Comparison of ENCODE assay signal across 9 cellular contexts in the genomic region with DNA sequence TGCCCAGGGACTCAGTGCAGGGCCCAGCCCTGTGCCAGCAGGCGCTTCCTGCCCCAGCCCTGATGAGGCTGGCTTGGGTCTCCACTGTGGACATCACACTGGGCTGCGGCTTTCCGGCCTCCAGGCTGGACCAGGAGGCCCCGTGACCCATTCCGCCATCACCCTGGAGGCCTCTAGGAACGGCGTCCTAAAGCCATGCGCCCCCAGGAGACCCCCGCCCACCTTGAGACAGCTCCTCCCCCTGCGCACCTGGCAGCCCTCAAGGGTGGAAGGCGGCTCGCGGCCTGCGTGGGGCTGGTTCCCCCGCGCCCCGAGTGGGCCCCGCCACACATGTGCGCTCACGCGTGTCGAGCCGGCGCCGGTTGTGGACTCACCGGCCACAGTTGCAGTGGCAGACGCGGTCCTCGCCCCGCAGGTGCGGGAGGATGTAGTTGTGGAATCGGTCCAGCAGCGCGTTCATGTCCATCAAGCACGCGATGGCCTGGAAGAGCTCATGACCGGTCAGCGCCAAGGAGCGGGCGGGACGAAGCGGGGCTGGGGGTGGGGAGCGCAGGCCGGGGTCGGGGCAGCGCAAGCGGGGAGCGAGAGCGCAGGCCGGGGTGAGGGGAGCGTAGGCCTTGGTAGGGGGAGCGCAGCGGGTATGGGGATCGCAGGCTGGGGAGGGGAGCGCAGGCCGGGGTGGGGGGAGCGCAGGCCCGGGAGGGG. TPM values are rescaled to one million over a fixed set of nuclear protein-coding genes. Genes with fewer than 3 reads are reported as not detected.
DNase-seq lines count a peak whose midpoint lies in the region; ATAC-seq and TF ChIP-seq lines count a peak whose summit lies in the region.
"Had no signal": no experiment of that assay in that cellular context is flagged by ENCODE, and none has a peak within 500 bp of the region (broad histone marks: within the 10 kb centered on the region; RNA-seq: fewer than 3 reads in every experiment).

No MANE protein-coding gene starts in this region.

- no peak overlapping the region for H3K27ac Mint-ChIP-seq in activated CD4-positive, alpha-beta memory T cell treated with anti-CD3 and anti-CD28 coated beads for 36 hours
- no peak overlapping the region for H3K27ac Mint-ChIP-seq in activated CD4-positive, alpha-beta memory T cell treated with anti-CD3 and anti-CD28 coated beads, Interleukin-2, amount 10 ng/mL, durations not matched to agents 7 days and 5 days
- no peak overlapping the region for H3K27ac Mint-ChIP-seq in central memory CD8-positive, alpha-beta T cell (ENCODE audit: low read depth)

- POLR2A ChIA-PET in activated CD4-positive, alpha-beta memory T cell treated with anti-CD3 and anti-CD28 coated beads for 36 hours (lab: Charles Lee), result no interaction called here
- POLR2A ChIA-PET in activated CD4-positive, alpha-beta memory T cell treated with anti-CD3 and anti-CD28 coated beads, Interleukin-2, amount 10 ng/mL, durations not matched to agents 7 days and 5 days (lab: Charles Lee), result interaction anchor here (1.0 kb wide), 1 partner anchor 10 kb away, joined by 3 read pairs; no protein-coding TSS in a partner anchor

- no peak for TF ChIP-seq CTCF in left lung (IDR thresholded peaks at IDR 0.05)

- 38% methylated on average over 58 of the region's 58 CpGs for WGBS in thymus

- H3K4me1 ChIP-seq in left lung (peaks cover 0 to 17% of the 10 kb centered on the region in 2 donors), thymus (ENCODE audit: control insufficient read depth, insufficient read depth, low read length) (peaks cover 8% of the 10 kb centered on the region)

- H3K9me3 ChIP-seq in left lung (no peaks in the 10 kb centered on the region), thymus (ENCODE audit: control insufficient read depth) (no peaks in the 10 kb centered on the region)

- H3K36me3 ChIP-seq in left lung (peaks cover 0 to 50% of the 10 kb centered on the region in 2 donors), thymus (ENCODE audit: control insufficient read depth, insufficient read depth) (peaks cover 42% of the 10 kb centered on the region)

- no peak for ATAC-seq in central memory CD8-positive, alpha-beta T cell (replicated peaks; ENCODE audit: extremely low read depth, poor library complexity, severe bottlenecking)
- ATAC-seq in left lung (peak; percentile 9), HG02870 (IDR thresholded peaks at IDR 0.05; ENCODE audit: unreplicated experiment) (no peak)

- intact Hi-C loops in activated CD4-positive, alpha-beta memory T cell treated with anti-CD3 and anti-CD28 coated beads for 36 hours (cut with micrococcal nuclease), result no loop called here
- intact Hi-C loops in left lung (cut with DNase I), result no loop called here

- H3K36me3 Mint-ChIP-seq in activated CD4-positive, alpha-beta memory T cell treated with anti-CD3 and anti-CD28 coated beads for 36 hours, result no peaks in the 10 kb centered on the region
- H3K36me3 Mint-ChIP-seq in activated CD4-positive, alpha-beta memory T cell treated with anti-CD3 and anti-CD28 coated beads, Interleukin-2, amount 10 ng/mL, durations not matched to agents 7 days and 5 days (ENCODE audit: low read depth), result peaks cover 2% of the 10 kb centered on the region
- H3K36me3 Mint-ChIP-seq in central memory CD8-positive, alpha-beta T cell (ENCODE audit: insufficient read depth), result peaks cover 5% of the 10 kb centered on the region

- peak overlapping the region; percentile 57 for H3K4me3 Mint-ChIP-seq in activated CD4-positive, alpha-beta memory T cell treated with anti-CD3 and anti-CD28 coated beads for 36 hours
- H3K4me3 Mint-ChIP-seq in activated CD4-positive, alpha-beta memory T cell treated with anti-CD3 and anti-CD28 coated beads, Interleukin-2, amount 10 ng/mL, durations not matched to agents 7 days and 5 days, result no peak overlapping the region
- H3K4me3 Mint-ChIP-seq in central memory CD8-positive, alpha-beta T cell, result peak overlapping the region; percentile 61

- H3K9me3 Mint-ChIP-seq in activated CD4-positive, alpha-beta memory T cell treated with anti-CD3 and anti-CD28 coated beads for 36 hours, result no peaks in the 10 kb centered on the region
- no peaks in the 10 kb centered on the region for H3K9me3 Mint-ChIP-seq in activated CD4-positive, alpha-beta memory T cell treated with anti-CD3 and anti-CD28 coated beads, Interleukin-2, amount 10 ng/mL, durations not matched to agents 7 days and 5 days
- no peaks in the 10 kb centered on the region for H3K9me3 Mint-ChIP-seq in central memory CD8-positive, alpha-beta T cell

- H3K27me3 ChIP-seq in left lung, result peaks cover 0 to 19% of the 10 kb centered on the region in 2 donors
- H3K27me3 ChIP-seq in thymus (ENCODE audit: control insufficient read depth, insufficient read depth), result peaks cover 5% of the 10 kb centered on the region

- H3K27ac ChIP-seq in left lung (no peak overlapping the region), thymus (ENCODE audit: low read depth) (no peak overlapping the region)
- H3K27ac ChIP-seq: epithelial cell of prostate had no signal

- H3K4me3 ChIP-seq in left lung (peak overlapping the region; percentile 22 to 38), thymus (ENCODE audit: low read length) (peak overlapping the region; percentile 65)

- H3K4me1 Mint-ChIP-seq in activated CD4-positive, alpha-beta memory T cell treated with anti-CD3 and anti-CD28 coated beads for 36 hours (ENCODE audit: low read depth), result no peaks in the 10 kb centered on the region
- no peaks in the 10 kb centered on the region for H3K4me1 Mint-ChIP-seq in activated CD4-positive, alpha-beta memory T cell treated with anti-CD3 and anti-CD28 coated beads, Interleukin-2, amount 10 ng/mL, durations not matched to agents 7 days and 5 days
- H3K4me1 Mint-ChIP-seq in central memory CD8-positive, alpha-beta T cell, result no peaks in the 10 kb centered on the region

- DNase-seq in activated CD4-positive, alpha-beta memory T cell treated with anti-CD3 and anti-CD28 coated beads for 36 hours, result no peak
- no peak for DNase-seq in activated CD4-positive, alpha-beta memory T cell treated with anti-CD3 and anti-CD28 coated beads, Interleukin-2, amount 10 ng/mL, durations not matched to agents 7 days and 5 days
- DNase-seq in central memory CD8-positive, alpha-beta T cell (ENCODE audit: low spot score in 2 of 2), result no peak
- DNase-seq in left lung (no peak), NCI-H1092 (lab: John Stamatoyannopoulos, UW) (no peak), activated gamma-delta T cell (lab: John Stamatoyannopoulos, UW) (no peak)

- H3K27me3 Mint-ChIP-seq in activated CD4-positive, alpha-beta memory T cell treated with anti-CD3 and anti-CD28 coated beads for 36 hours, result no peaks in the 10 kb centered on the region
- H3K27me3 Mint-ChIP-seq in activated CD4-positive, alpha-beta memory T cell treated with anti-CD3 and anti-CD28 coated beads, Interleukin-2, amount 10 ng/mL, durations not matched to agents 7 days and 5 days, result no peaks in the 10 kb centered on the region
- no peaks in the 10 kb centered on the region for H3K27me3 Mint-ChIP-seq in central memory CD8-positive, alpha-beta T cell

- CTCF ChIA-PET in activated CD4-positive, alpha-beta memory T cell treated with anti-CD3 and anti-CD28 coated beads for 36 hours (lab: Charles Lee), result no interaction called here
- CTCF ChIA-PET in activated CD4-positive, alpha-beta memory T cell treated with anti-CD3 and anti-CD28 coated beads, Interleukin-2, amount 10 ng/mL, durations not matched to agents 7 days and 5 days (lab: Charles Lee), result no interaction called here

RNA-seq across cellular contexts. Expression of a gene that starts 1.0 kb away (rescaled TPM):
- total RNA-seq in activated CD4-positive, alpha-beta memory T cell treated with anti-CD3 and anti-CD28 coated beads for 36 hours, result under 1 TPM in 1 of 2 experiments, not detected in 1; 0.29 TPM
- under 1 TPM in 1 of 2 experiments, not detected in 1; 0.28 TPM for total RNA-seq in activated CD4-positive, alpha-beta memory T cell treated with anti-CD3 and anti-CD28 coated beads, Interleukin-2, amount 10 ng/mL, durations not matched to agents 7 days and 5 days
- 1 to 10 TPM; 2.6 to 3.5 TPM for total RNA-seq in left lung
- 2.8 TPM for polyA plus RNA-seq in thymus

RNA-seq across cellular contexts. Expression of a gene that starts 27.5 kb away (rescaled TPM):
- total RNA-seq in activated CD4-positive, alpha-beta memory T cell treated with anti-CD3 and anti-CD28 coated beads for 36 hours, result 10 to 100 TPM; 45.7 to 46.7 TPM
- total RNA-seq in activated CD4-positive, alpha-beta memory T cell treated with anti-CD3 and anti-CD28 coated beads, Interleukin-2, amount 10 ng/mL, durations not matched to agents 7 days and 5 days, result 10 to 100 TPM; 26.2 to 26.5 TPM
- 10 to 100 TPM; 27.1 to 37.8 TPM for total RNA-seq in left lung
- polyA plus RNA-seq in thymus, result 17.5 TPM

RNA-seq across cellular contexts. Expression of a gene that starts 35.2 kb away (rescaled TPM):
- total RNA-seq in activated CD4-positive, alpha-beta memory T cell treated with anti-CD3 and anti-CD28 coated beads for 36 hours, result 100 to 1,000 TPM; 106 to 107 TPM
- total RNA-seq in activated CD4-positive, alpha-beta memory T cell treated with anti-CD3 and anti-CD28 coated beads, Interleukin-2, amount 10 ng/mL, durations not matched to agents 7 days and 5 days, result 100 to 1,000 TPM; 111 to 113 TPM
- 100 to 1,000 TPM; 120 to 141 TPM for total RNA-seq in left lung
- 109 TPM for polyA plus RNA-seq in thymus
